8 cellular contexts compared by ENCODE assay signal in the genomic region with DNA sequence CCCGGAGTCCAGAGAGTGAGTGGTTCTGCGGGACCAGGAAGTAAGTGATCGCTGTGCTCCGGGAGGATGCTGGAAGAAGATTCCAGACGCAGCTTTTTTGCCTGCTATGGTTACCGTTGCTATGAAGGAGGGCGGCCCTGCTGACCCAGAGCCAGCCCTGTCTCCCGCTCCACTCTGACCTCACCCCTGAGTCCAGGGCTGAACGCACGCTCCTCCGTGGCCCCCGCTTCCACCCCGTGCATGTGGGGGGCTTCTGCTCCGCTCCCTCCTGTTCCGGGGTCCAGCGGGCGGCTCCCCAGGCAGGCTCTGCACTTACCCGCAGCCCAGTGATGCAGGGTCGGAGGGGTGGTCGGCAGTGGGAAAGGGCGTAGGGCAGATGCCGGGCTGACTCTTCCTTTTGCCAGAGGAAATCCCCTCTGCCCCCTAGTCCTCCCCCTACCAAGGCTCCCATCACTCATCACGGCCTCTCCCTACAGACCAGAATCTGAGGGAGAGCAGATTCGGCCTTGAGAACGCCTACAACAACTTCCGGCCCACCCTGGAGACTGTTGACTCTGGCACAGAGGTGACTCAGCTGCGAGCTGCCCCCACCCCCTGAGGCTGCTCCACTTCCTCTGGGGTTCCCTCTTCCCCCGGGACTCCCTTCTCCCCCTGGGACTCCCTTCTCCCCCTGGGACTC. TPM values are rescaled to one million over a fixed set of nuclear protein-coding genes. Genes with fewer than 3 reads are reported as not detected.
DNase-seq lines count a peak whose midpoint lies in the region; ATAC-seq and TF ChIP-seq lines count a peak whose summit lies in the region.

No MANE protein-coding gene starts in this region.

- H3K36me3 ChIP-seq in osteoblast (ENCODE audit: insufficient read depth, low read length) = no peaks in the 10 kb centered on the region
- H3K36me3 ChIP-seq in testis (ENCODE audit: low read depth, missing control alignments) = no peaks in the 10 kb centered on the region

- no peak for TF ChIP-seq POLR2A in testis (IDR thresholded peaks at IDR 0.05)

- WGBS in testis, 2 donors = 0 to 3% methylated on average over 11 to 28 of the region's 28 CpGs

- no peaks in the 10 kb centered on the region for H4K20me1 ChIP-seq in osteoblast (ENCODE audit: insufficient read depth, low read length)

- peak overlapping the region; percentile 93 for H3K4me2 ChIP-seq in osteoblast (ENCODE audit: insufficient read depth, low read length)

- intact Hi-C loops in testis (cut with DNase I; ENCODE audit: low total_unique reads) = no loop called here

- TF ChIP-seq CTCF in AG04449 (IDR thresholded peaks at IDR 0.05; ENCODE audit: insufficient read depth, low read length, missing control alignments) = no peak
- TF ChIP-seq CTCF in fibroblast of villous mesenchyme (IDR thresholded peaks at IDR 0.05; ENCODE audit: insufficient read depth, low read depth, low read length) = no peak
- TF ChIP-seq CTCF in osteoblast (IDR thresholded peaks at IDR 0.05; ENCODE audit: extremely low read depth, low read depth, low read length) = no peak
- TF ChIP-seq CTCF in testis (IDR thresholded peaks at IDR 0.05) = no peak

- no peaks in the 10 kb centered on the region for H3K9me3 ChIP-seq in osteoblast (ENCODE audit: low read depth, low read length)
- no peaks in the 10 kb centered on the region for H3K9me3 ChIP-seq in testis

- H3K27me3 ChIP-seq in osteoblast (ENCODE audit: insufficient read depth, low read length) = no peaks in the 10 kb centered on the region
- H3K27me3 ChIP-seq in testis = no peaks in the 10 kb centered on the region

- no peaks in the 10 kb centered on the region for H3K79me2 ChIP-seq in osteoblast (ENCODE audit: insufficient read depth, low read length)

- ATAC-seq in GM18909 (IDR thresholded peaks at IDR 0.05; ENCODE audit: poor library complexity, unreplicated experiment) (peak; percentile 80), HG03280 (IDR thresholded peaks at IDR 0.05; ENCODE audit: unreplicated experiment) (peak; percentile 80)

- H3K4me1 ChIP-seq in osteoblast (ENCODE audit: insufficient read depth, low read length) = peaks cover 10% of the 10 kb centered on the region
- H3K4me1 ChIP-seq in testis = peaks cover 10% of the 10 kb centered on the region

- CTCF ChIA-PET in AG04449 (lab: Yijun Ruan, JAX) = no interaction called here

- H3K27ac ChIP-seq in osteoblast (ENCODE audit: low read depth, low read length) (peak overlapping the region; percentile 83), testis (peak overlapping the region in 1 of 2 donors; percentile 79)

- peak; percentile 26 for DNase-seq in AG04449 (ENCODE audit: low read depth, low spot score)
- DNase-seq in activated T-helper 1 cell treated with anti-CD3 and anti-CD28 coated beads, Interleukin-2, amount 50 U/mL, for 16 hours (ENCODE audit: low read depth in 1 of 2, low spot score in 1 of 2) = peak; percentile 39 to 52
- peak; percentile 83 for DNase-seq in fibroblast of villous mesenchyme (ENCODE audit: low read depth)
- peak; percentile 98 for DNase-seq in osteoblast (ENCODE audit: insufficient read length, low spot score, missing footprints)
- peak; percentile 84 for DNase-seq in testis

- peak overlapping the region; percentile 69 for H3K4me3 ChIP-seq in AG04449 (ENCODE audit: low read depth, low read length)
- H3K4me3 ChIP-seq in fibroblast of villous mesenchyme (ENCODE audit: low read depth, low read length) = peak overlapping the region; percentile 62
- H3K4me3 ChIP-seq in osteoblast (ENCODE audit: insufficient read depth, low read length) = peak overlapping the region; percentile 80
- peak overlapping the region; percentile 49 to 59 for H3K4me3 ChIP-seq in testis

- POLR2A ChIA-PET in AG04449 (lab: Yijun Ruan, JAX) = interaction anchor here (0.5 to 0.8 kb wide), 2 partner anchors 42 to 337 kb away, joined by 3 read pairs; no protein-coding TSS in a partner anchor

- H2AFZ ChIP-seq in osteoblast (ENCODE audit: low read length) = peak overlapping the region; percentile 92

TF ChIP-seq in PFSK-1, 5 proteins besides CTCF, POLR2A, EP300 and RAD21:
- TF ChIP-seq POLR2AphosphoS5 (IDR thresholded peaks at IDR 0.05; ENCODE audit: low read depth, low read length) (no peak), SIN3A (IDR thresholded peaks at IDR 0.05; ENCODE audit: borderline replicate concordance, insufficient read depth, low read length) (no peak), TAF1 (IDR thresholded peaks at IDR 0.05; ENCODE audit: borderline replicate concordance, insufficient read depth, low read length) (no peak), FOXP2 (optimal IDR thresholded peaks at IDR 0.05; ENCODE audit: borderline replicate concordance, extremely low read depth, extremely low read length, insufficient read depth) (peak; percentile 29)
- TF ChIP-seq, protein P1, sequence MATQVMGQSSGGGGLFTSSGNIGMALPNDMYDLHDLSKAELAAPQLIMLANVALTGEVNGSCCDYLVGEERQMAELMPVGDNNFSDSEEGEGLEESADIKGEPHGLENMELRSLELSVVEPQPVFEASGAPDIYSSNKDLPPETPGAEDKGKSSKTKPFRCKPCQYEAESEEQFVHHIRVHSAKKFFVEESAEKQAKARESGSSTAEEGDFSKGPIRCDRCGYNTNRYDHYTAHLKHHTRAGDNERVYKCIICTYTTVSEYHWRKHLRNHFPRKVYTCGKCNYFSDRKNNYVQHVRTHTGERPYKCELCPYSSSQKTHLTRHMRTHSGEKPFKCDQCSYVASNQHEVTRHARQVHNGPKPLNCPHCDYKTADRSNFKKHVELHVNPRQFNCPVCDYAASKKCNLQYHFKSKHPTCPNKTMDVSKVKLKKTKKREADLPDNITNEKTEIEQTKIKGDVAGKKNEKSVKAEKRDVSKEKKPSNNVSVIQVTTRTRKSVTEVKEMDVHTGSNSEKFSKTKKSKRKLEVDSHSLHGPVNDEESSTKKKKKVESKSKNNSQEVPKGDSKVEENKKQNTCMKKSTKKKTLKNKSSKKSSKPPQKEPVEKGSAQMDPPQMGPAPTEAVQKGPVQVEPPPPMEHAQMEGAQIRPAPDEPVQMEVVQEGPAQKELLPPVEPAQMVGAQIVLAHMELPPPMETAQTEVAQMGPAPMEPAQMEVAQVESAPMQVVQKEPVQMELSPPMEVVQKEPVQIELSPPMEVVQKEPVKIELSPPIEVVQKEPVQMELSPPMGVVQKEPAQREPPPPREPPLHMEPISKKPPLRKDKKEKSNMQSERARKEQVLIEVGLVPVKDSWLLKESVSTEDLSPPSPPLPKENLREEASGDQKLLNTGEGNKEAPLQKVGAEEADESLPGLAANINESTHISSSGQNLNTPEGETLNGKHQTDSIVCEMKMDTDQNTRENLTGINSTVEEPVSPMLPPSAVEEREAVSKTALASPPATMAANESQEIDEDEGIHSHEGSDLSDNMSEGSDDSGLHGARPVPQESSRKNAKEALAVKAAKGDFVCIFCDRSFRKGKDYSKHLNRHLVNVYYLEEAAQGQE (IDR thresholded peaks at IDR 0.05; ENCODE audit: insufficient read depth in 1 of 2, low read depth in 2 of 2, low read length in 2 of 2) = no peak
TF ChIP-seq in PFSK-1: peak in this region for 1.

RNA-seq across cellular contexts. Expression of a gene that starts 2.6 kb away (rescaled TPM):
- polyA plus RNA-seq in PFSK-1 (2012; ENCODE audit: insufficient read length, low read depth) = not detected
- total RNA-seq in fibroblast of villous mesenchyme = not detected in 2 replicates
- total RNA-seq in osteoblast = under 0.01 TPM in 1 of 2 replicates, not detected in the other
- under 1 TPM; 0.19 to 0.24 TPM for total RNA-seq in testis
- 0.05 TPM for polyA plus RNA-seq in testis (ENCODE audit: insufficient read depth, low read depth, low replicate concordance)

RNA-seq across cellular contexts. Expression of a gene that starts 47.9 kb away (rescaled TPM):
- not detected for polyA plus RNA-seq in PFSK-1 (2012; ENCODE audit: insufficient read length, low read depth)
- total RNA-seq in fibroblast of villous mesenchyme = under 0.01 TPM in 1 of 2 replicates, not detected in the other
- under 0.01 and 0.59 TPM in 2 replicates for total RNA-seq in osteoblast
- 1 to 10 TPM; 3.5 to 6.2 TPM for total RNA-seq in testis
- polyA plus RNA-seq in testis (ENCODE audit: insufficient read depth, low read depth, low replicate concordance) = 5.3 TPM

Comparison
In these comparisons a context has a peak if more than half of its experiments do, and no peak if none do; other contexts are left out.
1. DNase-seq: peak in every context shown above with its lines; median percentile 98 in osteoblast; 84 in testis; 83 in fibroblast of villous mesenchyme; 46 in activated T-helper 1 cell treated with anti-CD3 and anti-CD28 coated beads, Interleukin-2, amount 50 U/mL, for 16 hours; 26 in AG04449.